Comparison of ENCODE assay signal across 8 cellular contexts in genomic region chr1:44031051-44031899, GRCh38. TPM values are rescaled to one million over a fixed set of nuclear protein-coding genes. Genes with fewer than 3 reads are reported as not detected.
DNase-seq lines count a peak whose midpoint lies in the region; ATAC-seq lines count a peak whose summit lies in the region.

TSS of gene SLC6A9 (minus strand) at chr1:44031462. CDS start at chr1:44024277, 7,185 bp downstream.

- peaks cover 8% of the 10 kb centered on the region for H3K36me3 Mint-ChIP-seq in activated naive CD8-positive, alpha-beta T cell treated with anti-CD3 and anti-CD28 coated beads for 36 hours

- H3K4me3 Mint-ChIP-seq in activated naive CD8-positive, alpha-beta T cell treated with anti-CD3 and anti-CD28 coated beads for 36 hours, result peak within 1 kb of the TSS; percentile 87

- intact Hi-C loops in left cardiac atrium (cut with DNase I), result no loop called here

- no peaks in the 10 kb centered on the region for H3K27me3 Mint-ChIP-seq in activated naive CD8-positive, alpha-beta T cell treated with anti-CD3 and anti-CD28 coated beads for 36 hours

- ATAC-seq in left cardiac atrium (peak; percentile 42 to 50), HG03442 (IDR thresholded peaks at IDR 0.05; ENCODE audit: unreplicated experiment) (no peak), GM18909 (IDR thresholded peaks at IDR 0.05; ENCODE audit: poor library complexity, unreplicated experiment) (no peak)

- no peaks in the 10 kb centered on the region for H3K9me3 Mint-ChIP-seq in activated naive CD8-positive, alpha-beta T cell treated with anti-CD3 and anti-CD28 coated beads for 36 hours

- H3K27ac Mint-ChIP-seq in activated naive CD8-positive, alpha-beta T cell treated with anti-CD3 and anti-CD28 coated beads for 36 hours, result peak within 1 kb of the TSS; percentile 89

- peaks cover 23% of the 10 kb centered on the region for H3K4me1 Mint-ChIP-seq in activated naive CD8-positive, alpha-beta T cell treated with anti-CD3 and anti-CD28 coated beads for 36 hours

- DNase-seq in DMS79 treated with DMSO at 0.1 percent for 48 hours (lab: John Stamatoyannopoulos, UW) (peak; percentile 19), DMS79 (lab: John Stamatoyannopoulos, UW) (no peak), RPMI8226 (peak; percentile 73), left cardiac atrium (peak; percentile 67), renal cortical epithelial cell (ENCODE audit: low read depth) (peak; percentile 16)
- DNase-seq in activated naive CD8-positive, alpha-beta T cell treated with anti-CD3 and anti-CD28 coated beads for 36 hours, result peak; percentile 68

RNA-seq across cellular contexts. Expression of gene SLC6A9, which starts in this region (rescaled TPM):
- total RNA-seq in activated naive CD8-positive, alpha-beta T cell treated with anti-CD3 and anti-CD28 coated beads for 36 hours, result 10 to 100 TPM; 13.5 to 14.8 TPM
- total RNA-seq in left cardiac atrium (1 to 10 TPM; 1.3 to 3.1 TPM), renal cortical epithelial cell (2.8 and 5.0 TPM in 2 replicates)

Comparison
In these comparisons a context has a peak if more than half of its experiments do, and no peak if none do; other contexts are left out.
1. ATAC-seq: peak in left cardiac atrium (2 of 2); none in HG03442 (single experiment) and GM18909 (single experiment).